19 cellular contexts compared by ENCODE assay signal in genomic region chr2:192345287-192345686, GRCh38.
A peak's percentile ranks its signal among the peaks of the same experiment; 100 is the strongest.
DNase-seq lines count a peak whose midpoint lies in the region; ATAC-seq, FAIRE-seq and TF ChIP-seq lines count a peak whose summit lies in the region.
"Had no signal": no experiment of that assay in that cellular context is flagged by ENCODE, and none has a peak within 500 bp of the region (broad histone marks: within the 10 kb centered on the region; RNA-seq: fewer than 3 reads in every experiment).

No MANE protein-coding gene starts in this region.

- WGBS in HepG2 (ENCODE audit: low lambda C conversion rate): 4% methylated on average over 2 of the region's 2 CpGs
- WGBS in right lobe of liver (ENCODE audit: insufficient coverage, low coverage, low lambda C conversion rate, missing lambda C conversion rate): 34% methylated on average over 2 of the region's 2 CpGs

- no peak overlapping the region for H3K4me2 ChIP-seq in HepG2 (ENCODE audit: low read depth, low read length)

- H3K27me3 ChIP-seq in HepG2 (ENCODE audit: control insufficient read depth in 1 of 2, insufficient read depth in 2 of 2, low read length in 2 of 2) (no peaks in the 10 kb centered on the region), right lobe of liver (no peaks in the 10 kb centered on the region)

- in situ Hi-C loops in HepG2 (cut with HindIII; ENCODE audit: extremely low pct_ligation_motif_present, low pct_unique_long_range_greater_than_20kb): no loop called here

- ATAC-seq in HepG2 (no peak), right lobe of liver (no peak), HG02610 (IDR thresholded peaks at IDR 0.05; ENCODE audit: unreplicated experiment) (no peak), HG03039 (IDR thresholded peaks at IDR 0.05; ENCODE audit: unreplicated experiment) (no peak)
- ATAC-seq: HCT116 had no signal

- no peak for TF ChIP-seq CTCF in HepG2 (CRISPR knock-in tag; IDR thresholded peaks at IDR 0.05)
- TF ChIP-seq CTCF in right lobe of liver (IDR thresholded peaks at IDR 0.05): no peak
- no peak for TF ChIP-seq CTCF in VCaP (conservative IDR thresholded peaks at IDR 0.05)

- no peaks in the 10 kb centered on the region for H3K4me1 ChIP-seq in HepG2 (ENCODE audit: insufficient read depth, low read length)
- no peaks in the 10 kb centered on the region for H3K4me1 ChIP-seq in right lobe of liver

- FAIRE-seq in HepG2 (lab: Jason Lieb, UNC) (no peak), islet of Langerhans (lab: Jason Lieb, UNC) (peak; percentile 27)
- FAIRE-seq: GM12891, GM18507 had no signal

- H4K20me1 ChIP-seq in HepG2 (ENCODE audit: insufficient read depth, low read length): no peaks in the 10 kb centered on the region

- no peak for TF ChIP-seq EP300 in HepG2 (IDR thresholded peaks at IDR 0.05; ENCODE audit: low read depth in 2 of 2, low read length in 2 of 2)
- no peak for TF ChIP-seq EP300 in HepG2 (CRISPR knock-in tag; IDR thresholded peaks at IDR 0.05; ENCODE audit: borderline replicate concordance)

- H3K4me3 ChIP-seq in HepG2 (replicated peaks in 1 of 3; ENCODE audit: insufficient read depth in 1 of 3, low read depth in 2 of 3, low read length in 3 of 3) (no peak overlapping the region), right lobe of liver (no peak overlapping the region)

- H3K79me2 ChIP-seq in HepG2 (ENCODE audit: insufficient read depth, low read length): no peaks in the 10 kb centered on the region

- DNase-seq in HepG2 (ENCODE audit: low spot score): no peak
- DNase-seq in right lobe of liver: no peak
- DNase-seq in stimulated activated CD4-positive, alpha-beta T cell treated with anti-CD3 and anti-CD28 coated beads, Interleukin-2, amount 100 ng/mL, for 48 hours: no peak
- DNase-seq: C1 segment of cervical spinal cord; Calu3; CD4-positive, alpha-beta memory T cell; COR-L47; DMS53; DMS79 treated with DMSO at 0.1 percent for 48 hours; GF-D8; H9 had no signal

- H3K9me3 ChIP-seq in HepG2 (ENCODE audit: low read length) (no peaks in the 10 kb centered on the region), right lobe of liver (no peaks in the 10 kb centered on the region)

- H2AFZ ChIP-seq in HepG2 (ENCODE audit: low read length): no peak overlapping the region

- no peak overlapping the region for H3K9ac ChIP-seq in HepG2 (ENCODE audit: insufficient read depth, low read depth, low read length)

- H3K27ac ChIP-seq in HepG2 (ENCODE audit: extremely low read length, insufficient read depth, low read length): no peak overlapping the region
- no peak overlapping the region for H3K27ac ChIP-seq in right lobe of liver
- H3K27ac ChIP-seq in VCaP: peak overlapping the region; percentile 16; the same call in 1 of the 2 replicates
- H3K27ac ChIP-seq: 22Rv1 had no signal

- TF ChIP-seq POLR2A in HepG2 (IDR thresholded peaks at IDR 0.05; ENCODE audit: insufficient read depth in 1 of 2, low read depth in 2 of 2, low read length in 2 of 2): no peak
- no peak for TF ChIP-seq POLR2A in right lobe of liver (IDR thresholded peaks at IDR 0.05)

- no TSS peak for BruUV-seq in HepG2 (replicated peaks; lab: Mats Ljungman, UMichigan)

- no peak for TF ChIP-seq RAD21 in HepG2 (CRISPR knock-in tag; IDR thresholded peaks at IDR 0.05)

- intact Hi-C loops in HepG2 (cut with micrococcal nuclease; ENCODE audit: unreplicated experiment) (no loop called here), right lobe of liver (cut with DNase I) (no loop called here)

- CTCF ChIA-PET in HepG2 (lab: Yijun Ruan, JAX; ENCODE audit: low intra/inter-chr PET ratio, low total read pairs): no interaction called here

- POLR2A ChIA-PET in HepG2 (lab: Yijun Ruan, JAX): no interaction called here

- H3K36me3 ChIP-seq in HepG2 (replicated peaks in 1 of 2; ENCODE audit: control insufficient read depth in 1 of 2, insufficient read depth in 2 of 2, low read length in 2 of 2) (no peaks in the 10 kb centered on the region), right lobe of liver (no peaks in the 10 kb centered on the region)

TF ChIP-seq in HepG2, 621 proteins besides CTCF, POLR2A, EP300 and RAD21:
- no peak for TF ChIP-seq ZNF337 (CRISPR knock-in tag; IDR thresholded peaks at IDR 0.05; ENCODE audit: borderline replicate concordance, low read depth)
- peak; percentile 93 to 95 for TF ChIP-seq MAFK (conservative IDR thresholded peaks at IDR 0.05 in 1 of 2, IDR thresholded peaks at IDR 0.05 in 1 of 2; ENCODE audit: low read length in 2 of 2)
- no peak for TF ChIP-seq ZNF263 (CRISPR knock-in tag; IDR thresholded peaks at IDR 0.05)
- TF ChIP-seq MAFF (IDR thresholded peaks at IDR 0.05; ENCODE audit: low read depth, low read length): peak; percentile 96
- no peak for TF ChIP-seq FOSL2 (CRISPR knock-in tag; IDR thresholded peaks at IDR 0.05)
- TF ChIP-seq BCL3 (CRISPR knock-in tag; IDR thresholded peaks at IDR 0.05): no peak
- no peak for TF ChIP-seq ZXDC (CRISPR knock-in tag; IDR thresholded peaks at IDR 0.05)
